13 cellular contexts compared by ENCODE assay signal in the genomic region with DNA sequence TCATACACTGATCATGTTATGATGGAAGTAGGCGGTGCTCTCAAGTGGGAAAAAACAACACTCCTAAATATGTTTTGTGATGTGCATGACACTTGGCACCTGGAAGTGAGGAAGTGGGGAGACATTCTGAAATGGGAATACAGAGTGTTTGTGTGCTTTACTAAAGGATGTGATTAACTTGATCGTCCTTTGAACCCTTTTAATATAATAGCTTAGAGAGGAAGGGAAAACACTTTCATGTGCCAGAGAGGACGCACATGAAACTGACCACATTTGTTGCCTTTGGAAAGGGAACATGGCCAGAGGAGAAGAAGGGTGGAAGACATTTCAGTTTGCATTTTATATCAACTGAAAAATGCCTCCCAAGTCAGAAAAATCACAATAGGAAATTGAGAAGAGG.
"Had no signal": no experiment of that assay in that cellular context is flagged by ENCODE, and none has a peak within 500 bp of the region (broad histone marks: within the 10 kb centered on the region; RNA-seq: fewer than 3 reads in every experiment).

No MANE protein-coding gene starts in this region.

- H3K27ac Mint-ChIP-seq: activated CD8-positive, alpha-beta T cell treated with anti-CD3 and anti-CD28 coated beads for 36 hours; nephron progenitor cell had no signal

- ATAC-seq: activated CD8-positive, alpha-beta T cell treated with anti-CD3 and anti-CD28 coated beads for 36 hours; left ventricle myocardium superior had no signal

- H3K4me3 Mint-ChIP-seq: activated CD8-positive, alpha-beta T cell treated with anti-CD3 and anti-CD28 coated beads for 36 hours; nephron progenitor cell had no signal

- H3K4me3 ChIP-seq: coronary artery, skin epidermis had no signal

- DNase-seq: activated CD4-positive, alpha-beta T cell treated with anti-CD3 and anti-CD28 coated beads for 4 hours; activated CD8-positive, alpha-beta memory T cell treated with anti-CD3 and anti-CD28 coated beads, Interleukin-2, amount 50 U/mL, for 4 hours; activated CD8-positive, alpha-beta T cell treated with anti-CD3 and anti-CD28 coated beads for 36 hours; activated naive CD4-positive, alpha-beta T cell; caudate nucleus; effector memory CD4-positive, alpha-beta T cell; hippocampal formation; left ventricle myocardium superior; nephron progenitor cell; trophoblast cell had no signal

- H3K9me3 Mint-ChIP-seq: activated CD8-positive, alpha-beta T cell treated with anti-CD3 and anti-CD28 coated beads for 36 hours; nephron progenitor cell had no signal

- H3K27ac ChIP-seq: epithelial cell of prostate had no signal
